Comparison of ENCODE assay signal across 8 cellular contexts in genomic region chr6:84227434-84228197, GRCh38. TPM values are rescaled to one million over a fixed set of nuclear protein-coding genes. Genes with fewer than 3 reads are reported as not detected.
A peak's percentile ranks its signal among the peaks of the same experiment; 100 is the strongest.
DNase-seq lines count a peak whose midpoint lies in the region; ATAC-seq and TF ChIP-seq lines count a peak whose summit lies in the region.

CEP162 (minus strand) TSS chr6:84227643; CDS start chr6:84226393, 1,250 bp downstream.

- H3K27me3 ChIP-seq in SU-DHL-6 (ENCODE audit: low read length): no peaks in the 10 kb centered on the region
- no peaks in the 10 kb centered on the region for H3K27me3 ChIP-seq in adrenal gland
- peaks cover 8% of the 10 kb centered on the region for H3K27me3 ChIP-seq in left ventricle myocardium inferior (ENCODE audit: low read depth)

- H3K27ac ChIP-seq in SU-DHL-6 (ENCODE audit: low read depth, low read length): peak within 1 kb of the TSS; percentile 54; the same call in 1 of the 2 replicates
- peak within 1 kb of the TSS; percentile 66 to 95 (median 83) for H3K27ac ChIP-seq in adrenal gland
- H3K27ac ChIP-seq in left ventricle myocardium inferior (replicated peaks): peak within 1 kb of the TSS; percentile 95

- peak within 1 kb of the TSS; percentile 92 for H3K27ac Mint-ChIP-seq in progenitor cell of endocrine pancreas

- H3K9me2 ChIP-seq in SU-DHL-6 (replicated peaks; ENCODE audit: insufficient read depth, low read length): no peaks in the 10 kb centered on the region

- H3K9me3 ChIP-seq in SU-DHL-6 (ENCODE audit: insufficient read depth, low read length) (no peaks in the 10 kb centered on the region), adrenal gland (replicated peaks in 1 of 3) (no peaks in the 10 kb centered on the region), left ventricle myocardium inferior (replicated peaks) (no peaks in the 10 kb centered on the region)

- 0 out of 2 replicates have a peak, but pooled peaks cover 3% of the 10 kb centered on the region for H3K79me2 ChIP-seq in SU-DHL-6 (ENCODE audit: insufficient read depth, low read length)

- H3K9me3 Mint-ChIP-seq in progenitor cell of endocrine pancreas (ENCODE audit: low read depth): no peaks in the 10 kb centered on the region

- H3K27me3 Mint-ChIP-seq in progenitor cell of endocrine pancreas: peaks cover 17% of the 10 kb centered on the region

- ATAC-seq in HG02759 (IDR thresholded peaks at IDR 0.05; ENCODE audit: unreplicated experiment): peak; percentile 98

- H3K36me3 Mint-ChIP-seq in progenitor cell of endocrine pancreas (ENCODE audit: insufficient read depth): peaks cover 2% of the 10 kb centered on the region

- H3F3A ChIP-seq in SU-DHL-6 (ENCODE audit: insufficient read depth): no peaks in the 10 kb centered on the region

- H3K4me1 Mint-ChIP-seq in progenitor cell of endocrine pancreas (ENCODE audit: low read depth): peaks cover 10% of the 10 kb centered on the region

- peak within 1 kb of the TSS; percentile 93 for H3K4me3 Mint-ChIP-seq in progenitor cell of endocrine pancreas (ENCODE audit: low read depth)

- TF ChIP-seq POLR2A in adrenal gland (IDR thresholded peaks at IDR 0.05): no peak

- peak; percentile 61 for DNase-seq in NCI-H128 (lab: John Stamatoyannopoulos, UW; ENCODE audit: unreplicated experiment)
- peak; percentile 87 to 97 (median 92) for DNase-seq in adrenal gland
- peak; percentile 94 for DNase-seq in left ventricle myocardium inferior
- DNase-seq in progenitor cell of endocrine pancreas (ENCODE audit: low spot score, unreplicated experiment): peak; percentile 77
- DNase-seq in ureter (ENCODE audit: low spot score): peak; percentile 92

- peak; percentile 78 for TF ChIP-seq CTCF in GM12873 (IDR thresholded peaks at IDR 0.05; ENCODE audit: insufficient read depth, low read depth, low read length, missing control alignments)
- TF ChIP-seq CTCF in SU-DHL-6 (IDR thresholded peaks at IDR 0.05; ENCODE audit: insufficient read depth, low read length, poor library complexity, severe bottlenecking): peak; percentile 43
- peak; percentile 37 to 92 (median 73) for TF ChIP-seq CTCF in adrenal gland (IDR thresholded peaks at IDR 0.05)
- TF ChIP-seq CTCF in left ventricle myocardium inferior (IDR thresholded peaks at IDR 0.05; ENCODE audit: borderline replicate concordance): peak; percentile 78
- TF ChIP-seq CTCF in progenitor cell of endocrine pancreas (IDR thresholded peaks at IDR 0.05; ENCODE audit: unreplicated experiment): peak; percentile 72

- H3K9ac ChIP-seq in SU-DHL-6 (ENCODE audit: low read length): peak within 1 kb of the TSS; percentile 63

- H2AFZ ChIP-seq in SU-DHL-6 (ENCODE audit: low read depth, low read length, severe bottlenecking): peak within 1 kb of the TSS; percentile 96

- intact Hi-C loops in adrenal gland (cut with DNase I) (loop anchor here in 1 of 2 donors (10.0 kb wide), 1 partner anchor 343 kb away; no protein-coding TSS in a partner anchor), left ventricle myocardium inferior (cut with micrococcal nuclease) (loop anchor here (10.0 kb wide), 1 partner anchor 613 kb away; no protein-coding TSS in a partner anchor)

- H3K36me3 ChIP-seq in SU-DHL-6 (ENCODE audit: low read length): no peaks in the 10 kb centered on the region
- no peaks in the 10 kb centered on the region for H3K36me3 ChIP-seq in adrenal gland (replicated peaks in 1 of 2)
- peaks cover 4% of the 10 kb centered on the region for H3K36me3 ChIP-seq in left ventricle myocardium inferior

- no peaks in the 10 kb centered on the region for H4K20me1 ChIP-seq in SU-DHL-6 (ENCODE audit: low read depth, low read length)

- H3K4me3 ChIP-seq in SU-DHL-6 (ENCODE audit: insufficient read depth, low read length, poor library complexity, severe bottlenecking) (peak within 1 kb of the TSS; percentile 93), adrenal gland (peak within 1 kb of the TSS; percentile 57 to 97 (median 82)), left ventricle myocardium inferior (peak within 1 kb of the TSS; percentile 95)

- 0 to 1% (median 0%) methylated on average over 21 to 40 of the region's 40 CpGs for WGBS in adrenal gland, 4 donors

- H3K4me2 ChIP-seq in SU-DHL-6 (ENCODE audit: low read depth, low read length, poor library complexity, severe bottlenecking): peak within 1 kb of the TSS; percentile 85

- H3K4me1 ChIP-seq in adrenal gland (replicated peaks in 1 of 2) (peaks cover 0 to 7% of the 10 kb centered on the region in 2 donors), left ventricle myocardium inferior (peaks cover 27% of the 10 kb centered on the region)

RNA-seq across cellular contexts. Expression of gene CEP162, which starts in this region (rescaled TPM):
- 10 to 100 TPM in 1 of 8 donors, 1 to 10 TPM in 7; 3.2 to 10.6 (median 5.5) TPM for total RNA-seq in adrenal gland
- 10 to 100 TPM in 1 of 3 donors, 1 to 10 TPM in 2; 5.2 to 15.5 (median 7.0) TPM for polyA plus RNA-seq in adrenal gland
- total RNA-seq in left ventricle myocardium inferior: 4.0 TPM
- total RNA-seq in progenitor cell of endocrine pancreas: 23.2 and 26.5 TPM in 2 replicates
- total RNA-seq in ureter: 13.1 TPM

Comparison
In these comparisons a context has a peak if more than half of its experiments do, and no peak if none do; other contexts are left out.
1. Peak in every context shown above with its lines: DNase-seq, ATAC-seq, H3K4me3 ChIP-seq and H3K27ac ChIP-seq.